10 cellular contexts compared by ENCODE assay signal in the genomic region with DNA sequence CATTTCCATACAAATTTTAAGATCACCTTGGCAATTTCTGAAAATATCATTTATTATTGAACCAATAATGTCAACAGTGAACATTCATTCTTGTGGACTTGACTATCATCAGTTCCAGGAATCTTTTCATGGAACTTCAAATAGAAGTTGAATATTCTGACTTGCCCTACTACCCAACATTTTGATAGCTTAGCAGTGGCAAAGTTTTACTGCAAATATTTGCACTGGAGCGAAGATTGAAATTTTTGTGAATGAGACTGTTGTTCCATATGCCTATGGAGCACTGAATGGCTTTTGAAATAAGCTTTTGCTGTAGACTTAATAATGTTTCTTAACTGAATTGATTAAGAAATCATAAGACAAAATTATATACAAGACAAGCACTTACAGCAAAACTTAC.
"Had no signal": no experiment of that assay in that cellular context is flagged by ENCODE, and none has a peak within 500 bp of the region (broad histone marks: within the 10 kb centered on the region; RNA-seq: fewer than 3 reads in every experiment).

No MANE protein-coding gene starts in this region.

- H3K4me2 ChIP-seq: GM23338 had no signal

- H3K4me1 ChIP-seq: HAP-1 had no signal

- H3K4me3 Mint-ChIP-seq: GM23338, H9, HFFc6 had no signal

- H3K27ac ChIP-seq: GM23248 had no signal

- H3K9ac ChIP-seq: GM23248 had no signal

- FAIRE-seq: H1 had no signal

- H2AFZ ChIP-seq: GM23248, GM23338 had no signal

- H3K36me3 ChIP-seq: HAP-1 had no signal

- DNase-seq: GM23248, GOT3, H7, H9, HCEC 1CT, HFFc6 had no signal

- H3K4me3 ChIP-seq: GM23248, GM23338, HAP-1 had no signal

- H3K27ac Mint-ChIP-seq: GM23338, H9, HFFc6 had no signal

- H3K4me1 Mint-ChIP-seq: GM23338 had no signal

- ATAC-seq: GM23338, HCT116 had no signal

- H3K9me3 ChIP-seq: HAP-1 had no signal
